ENCODE assay signal across 29 cellular contexts in genomic region chrX:39832211-39832610, GRCh38.
"Had no signal": no experiment of that assay in that cellular context is flagged by ENCODE, and none has a peak within 500 bp of the region (broad histone marks: within the 10 kb centered on the region; RNA-seq: fewer than 3 reads in every experiment).

No MANE protein-coding gene starts in this region.

- H3K4me1 ChIP-seq: adrenal gland had no signal

- H3K36me3 ChIP-seq: adrenal gland, esophagus muscularis mucosa had no signal

- H3K27ac ChIP-seq: adrenal gland, body of pancreas, esophagus muscularis mucosa, VCaP had no signal

- FAIRE-seq: colon, frontal cortex had no signal

- DNase-seq: activated CD4-positive, alpha-beta memory T cell treated with anti-CD3 and anti-CD28 coated beads, Interleukin-2, amount 10 ng/mL, durations not matched to agents 7 days and 5 days; activated CD4-positive, alpha-beta T cell treated with anti-CD3 and anti-CD28 coated beads for 1 hour; activated CD4-positive, alpha-beta T cell treated with anti-CD3 and anti-CD28 coated beads for 4 hours; activated CD4-positive, alpha-beta T cell treated with anti-CD3 and anti-CD28 coated beads, Interleukin-2, amount 10 ng/mL, durations not matched to agents 7 days and 5 days; activated CD4-positive, alpha-beta T cell treated with anti-CD3 and anti-CD28 coated beads, Interleukin-2, amount 50 U/mL, for 4 hours; activated CD8-positive, alpha-beta memory T cell treated with anti-CD3 and anti-CD28 coated beads for 24 hours; activated effector memory CD4-positive, alpha-beta T cell treated with Interleukin-2 at 50 U/mL for 16 hours; activated gamma-delta T cell treated with Interleukin-2 at 50 U/mL for 16 hours; activated naive CD4-positive, alpha-beta T cell treated with anti-CD3 and anti-CD28 coated beads for 36 hours; activated naive CD8-positive, alpha-beta T cell treated with anti-CD3 and anti-CD28 coated beads for 36 hours; activated naive CD8-positive, alpha-beta T cell treated with anti-CD3 and anti-CD28 coated beads, Interleukin-2, amount 50 U/mL, for 24 hours; activated T-cell treated with anti-CD3 and anti-CD28 coated beads, Interleukin-2, amount 50 U/mL, for 4 hours; amygdala; body of pancreas; caudate nucleus; cortex of kidney; dermis blood vessel endothelial cell; effector CD4-positive, alpha-beta T cell; effector memory CD8-positive, alpha-beta T cell; erythroblast; foreskin fibroblast; T-helper 2 cell had no signal

- ATAC-seq: activated naive CD8-positive, alpha-beta T cell treated with anti-CD3 and anti-CD28 coated beads, Interleukin-2, amount 50 U/mL, for 24 hours; activated T-cell treated with anti-CD3 and anti-CD28 coated beads, Interleukin-2, amount 50 U/mL, for 4 hours; activated T-helper 17 cell treated with anti-CD3 and anti-CD28 coated beads, Interleukin-2, amount 50 U/mL, for 72 hours; body of pancreas; effector memory CD8-positive, alpha-beta T cell; WTC11 had no signal

- H3K27me3 ChIP-seq: body of pancreas, esophagus muscularis mucosa had no signal

- H3K9me3 ChIP-seq: adrenal gland, body of pancreas had no signal

- H3K4me3 ChIP-seq: adrenal gland, body of pancreas, esophagus muscularis mucosa had no signal
